Comparison of ENCODE assay signal across 14 cellular contexts in the genomic region with DNA sequence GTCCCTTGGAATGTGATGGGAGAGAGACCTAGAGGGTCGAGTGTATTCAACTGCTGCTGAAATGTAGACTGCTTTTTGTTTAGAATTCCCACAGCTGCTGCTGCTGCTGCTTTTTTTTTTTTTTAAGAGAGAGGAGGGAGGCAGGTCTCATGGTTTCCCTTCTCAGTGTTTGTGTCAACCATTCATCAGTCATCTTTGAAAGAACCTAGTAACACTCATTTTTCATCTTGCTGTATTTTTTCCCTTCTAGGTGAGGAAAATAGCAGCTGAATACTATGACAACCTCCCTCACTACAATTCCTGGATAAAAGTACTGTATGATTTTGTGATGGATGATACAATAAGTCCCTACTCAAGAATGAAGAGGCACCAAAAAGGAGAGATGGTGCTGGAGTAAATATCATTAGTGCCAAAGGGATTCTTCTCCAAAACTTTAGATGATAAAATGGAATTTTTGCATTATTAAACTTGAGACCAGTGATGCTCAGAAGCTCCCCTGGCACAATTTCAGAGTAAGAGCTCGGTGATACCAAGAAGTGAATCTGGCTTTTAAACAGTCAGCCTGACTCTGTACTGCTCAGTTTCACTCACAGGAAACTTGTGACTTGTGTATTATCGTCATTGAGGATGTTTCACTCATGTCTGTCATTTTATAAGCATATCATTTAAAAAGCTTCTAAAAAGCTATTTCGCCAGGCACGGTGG. TPM values are rescaled to one million over a fixed set of nuclear protein-coding genes. Genes with fewer than 3 reads are reported as not detected.
DNase-seq lines count a peak whose midpoint lies in the region; ATAC-seq and TF ChIP-seq lines count a peak whose summit lies in the region.
"Had no signal": no experiment of that assay in that cellular context is flagged by ENCODE, and none has a peak within 500 bp of the region (broad histone marks: within the 10 kb centered on the region; RNA-seq: fewer than 3 reads in every experiment).

No MANE protein-coding gene starts in this region.

- intact Hi-C loops in natural killer cell (cut with micrococcal nuclease) = no loop called here

- no peak for DNase-seq in natural killer cell treated with Interleukin-12 subunit alpha and Interleukin-12 subunit beta and Interleukin-15 and Interleukin-18, amount 100 ng/mL, for 72 hours (ENCODE audit: low spot score)
- no peak for DNase-seq in natural killer cell
- no peak for DNase-seq in activated naive CD8-positive, alpha-beta T cell treated with anti-CD3 and anti-CD28 coated beads for 36 hours
- no peak for DNase-seq in HPDE6-E6E7 (ENCODE audit: extremely low spot score)
- DNase-seq in NCI-H446 treated with DMSO at 0.1 percent for 48 hours (lab: John Stamatoyannopoulos, UW) = no peak
- DNase-seq: AML-193; DMS153; naive thymus-derived CD8-positive, alpha-beta T cell; NCI-H2029 treated with DMSO at 0.1 percent for 48 hours; NCI-H69; substantia nigra; WERI-Rb-1 had no signal

- TF ChIP-seq CTCF in natural killer cell (IDR thresholded peaks at IDR 0.05) = no peak

- peak overlapping the region; percentile 23 to 70 for H3K27ac Mint-ChIP-seq in natural killer cell treated with Interleukin-12 subunit alpha and Interleukin-12 subunit beta and Interleukin-15 and Interleukin-18, amount 100 ng/mL, for 72 hours
- no peak overlapping the region for H3K27ac Mint-ChIP-seq in natural killer cell
- peak overlapping the region; percentile 65 for H3K27ac Mint-ChIP-seq in activated naive CD8-positive, alpha-beta T cell treated with anti-CD3 and anti-CD28 coated beads for 36 hours

- peak in 1 of 2 donors; percentile 90 for ATAC-seq in natural killer cell treated with Interleukin-12 subunit alpha and Interleukin-12 subunit beta and Interleukin-15 and Interleukin-18, amount 100 ng/mL, for 72 hours
- ATAC-seq in natural killer cell (no peak), HG03280 (IDR thresholded peaks at IDR 0.05; ENCODE audit: unreplicated experiment) (peak; percentile 51), GM18505 (IDR thresholded peaks at IDR 0.05; ENCODE audit: unreplicated experiment) (no peak)
- ATAC-seq: naive thymus-derived CD8-positive, alpha-beta T cell had no signal

- H3K4me1 Mint-ChIP-seq in natural killer cell treated with Interleukin-12 subunit alpha and Interleukin-12 subunit beta and Interleukin-15 and Interleukin-18, amount 100 ng/mL, for 72 hours (ENCODE audit: low read depth in 2 of 2) = peaks cover 13 to 18% of the 10 kb centered on the region in 2 donors
- peaks cover 0 to 11% of the 10 kb centered on the region in 2 donors for H3K4me1 Mint-ChIP-seq in natural killer cell
- peaks cover 27% of the 10 kb centered on the region for H3K4me1 Mint-ChIP-seq in activated naive CD8-positive, alpha-beta T cell treated with anti-CD3 and anti-CD28 coated beads for 36 hours

- no peak for TF ChIP-seq POLR2A in GM18505 (IDR thresholded peaks at IDR 0.05; ENCODE audit: borderline replicate concordance, extremely low read depth, insufficient read depth, insufficient read length)

- peaks cover 9% of the 10 kb centered on the region for H3K36me3 Mint-ChIP-seq in natural killer cell treated with Interleukin-12 subunit alpha and Interleukin-12 subunit beta and Interleukin-15 and Interleukin-18, amount 100 ng/mL, for 72 hours
- H3K36me3 Mint-ChIP-seq in natural killer cell = no peaks in the 10 kb centered on the region
- H3K36me3 Mint-ChIP-seq in activated naive CD8-positive, alpha-beta T cell treated with anti-CD3 and anti-CD28 coated beads for 36 hours = peaks cover 39% of the 10 kb centered on the region

- peak overlapping the region; percentile 39 for H3K4me3 Mint-ChIP-seq in natural killer cell treated with Interleukin-12 subunit alpha and Interleukin-12 subunit beta and Interleukin-15 and Interleukin-18, amount 100 ng/mL, for 72 hours
- no peak overlapping the region for H3K4me3 Mint-ChIP-seq in natural killer cell
- H3K4me3 Mint-ChIP-seq in activated naive CD8-positive, alpha-beta T cell treated with anti-CD3 and anti-CD28 coated beads for 36 hours = no peak overlapping the region
- H3K4me3 Mint-ChIP-seq: naive thymus-derived CD8-positive, alpha-beta T cell had no signal

- no peaks in the 10 kb centered on the region for H3K9me3 Mint-ChIP-seq in natural killer cell treated with Interleukin-12 subunit alpha and Interleukin-12 subunit beta and Interleukin-15 and Interleukin-18, amount 100 ng/mL, for 72 hours
- no peaks in the 10 kb centered on the region for H3K9me3 Mint-ChIP-seq in natural killer cell
- no peaks in the 10 kb centered on the region for H3K9me3 Mint-ChIP-seq in activated naive CD8-positive, alpha-beta T cell treated with anti-CD3 and anti-CD28 coated beads for 36 hours

- no peaks in the 10 kb centered on the region for H3K27me3 Mint-ChIP-seq in natural killer cell treated with Interleukin-12 subunit alpha and Interleukin-12 subunit beta and Interleukin-15 and Interleukin-18, amount 100 ng/mL, for 72 hours
- H3K27me3 Mint-ChIP-seq in natural killer cell (ENCODE audit: low read depth in 2 of 2) = no peaks in the 10 kb centered on the region
- H3K27me3 Mint-ChIP-seq in activated naive CD8-positive, alpha-beta T cell treated with anti-CD3 and anti-CD28 coated beads for 36 hours = no peaks in the 10 kb centered on the region
- H3K27me3 Mint-ChIP-seq: naive thymus-derived CD8-positive, alpha-beta T cell had no signal

RNA-seq across cellular contexts. Expression of gene DEGS1, which starts 9.2 kb away (rescaled TPM):
- total RNA-seq in natural killer cell treated with Interleukin-12 subunit alpha and Interleukin-12 subunit beta and Interleukin-15 and Interleukin-18, amount 100 ng/mL, for 72 hours = 10 to 100 TPM; 60.3 to 92.7 TPM
- 10 to 100 TPM; 28.6 to 29.2 (median 28.6) TPM for total RNA-seq in natural killer cell
- total RNA-seq in activated naive CD8-positive, alpha-beta T cell treated with anti-CD3 and anti-CD28 coated beads for 36 hours = 10 to 100 TPM; 40.9 to 41.3 TPM

Comparison
In these comparisons a context has a peak if more than half of its experiments do, and no peak if none do; other contexts are left out.
1. H3K27ac Mint-ChIP-seq: peak in natural killer cell treated with Interleukin-12 subunit alpha and Interleukin-12 subunit beta and Interleukin-15 and Interleukin-18, amount 100 ng/mL, for 72 hours (2 of 2) and activated naive CD8-positive, alpha-beta T cell treated with anti-CD3 and anti-CD28 coated beads for 36 hours (single experiment); none in natural killer cell (0 of 2).